ENCODE assay signal across 9 cellular contexts in genomic region chr12:116881325-116881866, GRCh38. TPM values are rescaled to one million over a fixed set of nuclear protein-coding genes. Genes with fewer than 3 reads are reported as not detected.
DNase-seq lines count a peak whose midpoint lies in the region; ATAC-seq and TF ChIP-seq lines count a peak whose summit lies in the region.
"Had no signal": no experiment of that assay in that cellular context is flagged by ENCODE, and none has a peak within 500 bp of the region (broad histone marks: within the 10 kb centered on the region; RNA-seq: fewer than 3 reads in every experiment).

Gene HRK, minus strand, starts transcription at chr12:116881441. Its CDS starts 134 bp downstream, at chr12:116881307.

- in situ Hi-C loops in Panc1 (cut with HindIII; ENCODE audit: low pct_unique_long_range_greater_than_20kb, low sequenced_read_pairs) (no loop called here), GM13976 (cut with MboI; ENCODE audit: low sequenced_read_pairs, unreplicated experiment) (no loop called here), ACHN (cut with HindIII; ENCODE audit: low pct_ligation_motif_present, low pct_unique_long_range_greater_than_20kb, low sequenced_read_pairs) (no loop called here)

- H2AFZ ChIP-seq in GM23338: peak within 1 kb of the TSS; percentile 96

- H3K9me3 Mint-ChIP-seq in CD4-positive, alpha-beta T cell: no peaks in the 10 kb centered on the region
- H3K9me3 Mint-ChIP-seq in GM23338: no peaks in the 10 kb centered on the region; the same call in none of the 3 replicates

- no peaks in the 10 kb centered on the region for H3K36me3 Mint-ChIP-seq in CD4-positive, alpha-beta T cell (ENCODE audit: low read depth)
- H3K36me3 Mint-ChIP-seq in GM23338 (ENCODE audit: low read depth): peaks cover 4% of the 10 kb centered on the region; the same call in 2 of the 3 replicates

- H3K4me3 ChIP-seq in GM23338 (peak within 1 kb of the TSS; percentile 78), Panc1 (ENCODE audit: low read depth in 2 of 2, low read length in 2 of 2) (peak within 1 kb of the TSS; percentile 39 to 59), fibroblast of the aortic adventitia (ENCODE audit: low read depth, low read length) (peak within 1 kb of the TSS; percentile 37), stomach smooth muscle (ENCODE audit: low read length in 2 of 2) (peak within 1 kb of the TSS; percentile 46 to 55)

- TF ChIP-seq CTCF in CD4-positive, alpha-beta T cell (IDR thresholded peaks at IDR 0.05): no peak
- TF ChIP-seq CTCF in GM23338 (conservative IDR thresholded peaks at IDR 0.05; ENCODE audit: low read depth in 2 of 2) (no peak), Panc1 (IDR thresholded peaks at IDR 0.05) (peak; percentile 28; the same call in 1 of the 2 replicates), fibroblast of the aortic adventitia (IDR thresholded peaks at IDR 0.05; ENCODE audit: insufficient read depth, low read length) (no peak), GM13976 (IDR thresholded peaks at IDR 0.05; ENCODE audit: borderline replicate concordance, control extremely low read depth, extremely low read depth, insufficient read depth, missing control alignments) (no peak)

- no peak within 1 kb of the TSS for H3K27ac Mint-ChIP-seq in CD4-positive, alpha-beta T cell
- H3K27ac Mint-ChIP-seq in GM23338: no peak within 1 kb of the TSS

- H3K4me1 Mint-ChIP-seq in CD4-positive, alpha-beta T cell (ENCODE audit: low read depth): peaks cover 38% of the 10 kb centered on the region
- peaks cover 32% of the 10 kb centered on the region for H3K4me1 Mint-ChIP-seq in GM23338

- H3K9me3 ChIP-seq in CD4-positive, alpha-beta T cell (ENCODE audit: control insufficient read depth, low read length): no peaks in the 10 kb centered on the region
- H3K9me3 ChIP-seq in Panc1 (ENCODE audit: control insufficient read depth, insufficient read depth, low read depth, low read length) (no peaks in the 10 kb centered on the region), stomach smooth muscle (ENCODE audit: control insufficient read depth in 2 of 2, low read length in 2 of 2) (no peaks in the 10 kb centered on the region)

- intact Hi-C loops in CD4-positive, alpha-beta T cell (cut with DNase I, micrococcal nuclease): no loop called here
- intact Hi-C loops in Panc1 (cut with micrococcal nuclease; ENCODE audit: unreplicated experiment): loop anchor here (5.0 to 10.0 kb wide), 2 partner anchors 147 to 179 kb away; partner anchors contain the start of genes RNFT2 and SPRING1

- 0 out of 2 replicates have a peak, but pooled peaks cover 4% of the 10 kb centered on the region for H3K79me2 ChIP-seq in GM23338 (replicated peaks; ENCODE audit: insufficient read depth)

- peaks cover 73% of the 10 kb centered on the region for H3K27me3 Mint-ChIP-seq in CD4-positive, alpha-beta T cell
- peaks cover 63% of the 10 kb centered on the region for H3K27me3 Mint-ChIP-seq in GM23338 (ENCODE audit: insufficient read depth, low read depth, poor library complexity)

- POLR2A ChIA-PET in CD4-positive, alpha-beta T cell (lab: Charles Lee): no interaction called here
- POLR2A ChIA-PET in Panc1 (lab: Charles Lee): no interaction called here

- no peaks in the 10 kb centered on the region for H3K9me2 ChIP-seq in GM23338 (ENCODE audit: insufficient read depth)

- H3K4me3 Mint-ChIP-seq in CD4-positive, alpha-beta T cell: peak within 1 kb of the TSS; percentile 82
- H3K4me3 Mint-ChIP-seq in GM23338: peak within 1 kb of the TSS; percentile 88

- H3K4me1 ChIP-seq in GM23338 (ENCODE audit: insufficient read depth) (peaks cover 39% of the 10 kb centered on the region), Panc1 (ENCODE audit: control insufficient read depth, insufficient read depth, low read length) (peaks cover 18% of the 10 kb centered on the region), stomach smooth muscle (ENCODE audit: control insufficient read depth, insufficient read depth, low read length) (peaks cover 26% of the 10 kb centered on the region)

- H3K27me3 ChIP-seq in CD4-positive, alpha-beta T cell (ENCODE audit: control insufficient read depth, insufficient read depth, low read length): peaks cover 69% of the 10 kb centered on the region
- peaks cover 81% of the 10 kb centered on the region for H3K27me3 ChIP-seq in GM23338 (ENCODE audit: insufficient read depth)
- H3K27me3 ChIP-seq in Panc1 (ENCODE audit: control insufficient read depth, insufficient read depth, low read length): peaks cover 30% of the 10 kb centered on the region
- peaks cover 56 to 68% of the 10 kb centered on the region in 2 donors for H3K27me3 ChIP-seq in stomach smooth muscle (ENCODE audit: control insufficient read depth in 1 of 2, insufficient read depth in 2 of 2, low read length in 2 of 2)

- BruUV-seq in Panc1 (replicated peaks; lab: Mats Ljungman, UMichigan): no TSS peak

- H3K4me2 ChIP-seq in GM23338: peak within 1 kb of the TSS; percentile 99

- H3K27ac ChIP-seq in CD4-positive, alpha-beta T cell (ENCODE audit: low read depth, low read length): no peak within 1 kb of the TSS
- H3K27ac ChIP-seq in GM23338 (ENCODE audit: low read depth) (no peak within 1 kb of the TSS), Panc1 (ENCODE audit: low read length) (no peak within 1 kb of the TSS), stomach smooth muscle (ENCODE audit: low read length) (no peak within 1 kb of the TSS)

- H3K9ac ChIP-seq in stomach smooth muscle (ENCODE audit: low read length in 2 of 2): no peak within 1 kb of the TSS

- CTCF ChIA-PET in CD4-positive, alpha-beta T cell (lab: Charles Lee): no interaction called here
- CTCF ChIA-PET in Panc1 (lab: Charles Lee): interaction anchor here (0.6 kb wide), 1 partner anchor 18 kb away, joined by 4 read pairs; no protein-coding TSS in a partner anchor

- no peak for DNase-seq in CD4-positive, alpha-beta T cell
- peak; percentile 74 for DNase-seq in GM23338 (ENCODE audit: low spot score)
- no peak for DNase-seq in Panc1 (ENCODE audit: low read depth, low spot score)
- no peak for DNase-seq in fibroblast of the aortic adventitia (ENCODE audit: low read depth)
- DNase-seq in GM13976 (ENCODE audit: low spot score): no peak
- DNase-seq in ACHN: no peak

- no peak for ATAC-seq in CD4-positive, alpha-beta T cell (ENCODE audit: poor library complexity)
- ATAC-seq in GM23338 (no peak; the same call in 1 of the 3 replicates), Panc1 (peak; percentile 61), HG02970 (IDR thresholded peaks at IDR 0.05; ENCODE audit: low FRiP score, unreplicated experiment) (no peak)

- H4K20me1 ChIP-seq in GM23338 (replicated peaks; ENCODE audit: insufficient read depth): peaks cover 18% of the 10 kb centered on the region; the same call in 1 of the 2 replicates

- H3K36me3 ChIP-seq in GM23338 (ENCODE audit: insufficient read depth) (no peaks in the 10 kb centered on the region), Panc1 (ENCODE audit: control insufficient read depth, insufficient read depth, low read length) (no peaks in the 10 kb centered on the region), stomach smooth muscle (ENCODE audit: control insufficient read depth in 2 of 2, insufficient read depth in 2 of 2, low read length in 2 of 2) (no peaks in the 10 kb centered on the region)

- H3F3A ChIP-seq in GM23338 (replicated peaks; ENCODE audit: low read depth): peaks cover 24% of the 10 kb centered on the region

TF ChIP-seq in GM23338, 12 proteins besides CTCF, POLR2A, EP300 and RAD21 (continues in another document):
- no peak for TF ChIP-seq ZNF331 (CRISPR knock-in tag; IDR thresholded peaks at IDR 0.05; ENCODE audit: low read depth)
- TF ChIP-seq NANOG (IDR thresholded peaks at IDR 0.05; ENCODE audit: borderline replicate concordance): no peak
- TF ChIP-seq EZH2phosphoT487 (IDR thresholded peaks at IDR 0.05; ENCODE audit: unreplicated experiment): no peak
- no peak for TF ChIP-seq STAT1 (IDR thresholded peaks at IDR 0.05; ENCODE audit: unreplicated experiment)
- no peak for TF ChIP-seq CREB1 (CRISPR knock-in tag; IDR thresholded peaks at IDR 0.05; ENCODE audit: low read depth)
- TF ChIP-seq, protein P1, sequence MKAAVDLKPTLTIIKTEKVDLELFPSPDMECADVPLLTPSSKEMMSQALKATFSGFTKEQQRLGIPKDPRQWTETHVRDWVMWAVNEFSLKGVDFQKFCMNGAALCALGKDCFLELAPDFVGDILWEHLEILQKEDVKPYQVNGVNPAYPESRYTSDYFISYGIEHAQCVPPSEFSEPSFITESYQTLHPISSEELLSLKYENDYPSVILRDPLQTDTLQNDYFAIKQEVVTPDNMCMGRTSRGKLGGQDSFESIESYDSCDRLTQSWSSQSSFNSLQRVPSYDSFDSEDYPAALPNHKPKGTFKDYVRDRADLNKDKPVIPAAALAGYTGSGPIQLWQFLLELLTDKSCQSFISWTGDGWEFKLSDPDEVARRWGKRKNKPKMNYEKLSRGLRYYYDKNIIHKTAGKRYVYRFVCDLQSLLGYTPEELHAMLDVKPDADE (IDR thresholded peaks at IDR 0.05): no peak
- no peak for TF ChIP-seq REST (IDR thresholded peaks at IDR 0.05; ENCODE audit: unreplicated experiment)
- TF ChIP-seq ZNF114 (CRISPR knock-in tag; IDR thresholded peaks at IDR 0.05): no peak
- no peak for TF ChIP-seq POLR2AphosphoS5 (IDR thresholded peaks at IDR 0.05; ENCODE audit: low read depth)

RNA-seq across cellular contexts. Expression of gene HRK, which starts in this region (rescaled TPM):
- not detected for total RNA-seq in CD4-positive, alpha-beta T cell
- 1.0 and 1.9 TPM in 2 replicates for total RNA-seq in GM23338 (2014; rRNA removed; shearing (Covaris generic))
- 1.7 and 1.9 TPM in 2 replicates for polyA plus RNA-seq in GM23338 (2016; fragmentation: Nextera tagmentation; extraction: Ambion mirVana)
- total RNA-seq in Panc1 (2021; ENCODE audit: unreplicated experiment) (0.44 TPM), fibroblast of the aortic adventitia (ENCODE audit: low replicate concordance) (0.41 TPM in 1 of 2 replicates, not detected in the other)
- 0.50 TPM for polyA plus RNA-seq in Panc1 (2012; ENCODE audit: insufficient read length)
- total RNA-seq: M059J had no signal

Comparison
In these comparisons a context has a peak if more than half of its experiments do, and no peak if none do; other contexts are left out.
1. Peak in ATAC-seq and H3K4me3 ChIP-seq in Panc1; RNA of the gene not detected or under 1 TPM.